8 cellular contexts compared by ENCODE assay signal in genomic region chr17:81928497-81929252, GRCh38.
DNase-seq lines count a peak whose midpoint lies in the region; ATAC-seq and TF ChIP-seq lines count a peak whose summit lies in the region.

No MANE protein-coding gene starts in this region.

- H3K27ac ChIP-seq in coronary artery, result peak overlapping the region in 1 of 2 donors; percentile 98

- peak overlapping the region; percentile 66 for H3K4me3 ChIP-seq in LNCaP clone FGC (ENCODE audit: low read depth, low read length)
- H3K4me3 ChIP-seq in coronary artery, result peak overlapping the region; percentile 100

- DNase-seq in COR-L47 (lab: John Stamatoyannopoulos, UW) (peak; percentile 60), LNCaP clone FGC (ENCODE audit: low read depth) (no peak), coronary artery (ENCODE audit: low spot score) (no peak)
- no peak for DNase-seq in stimulated activated CD4-positive, alpha-beta T cell treated with anti-CD3 and anti-CD28 coated beads, Interleukin-15, amount 100 ng/mL, for 24 hours
- DNase-seq in stimulated activated CD4-positive, alpha-beta T cell treated with anti-CD3 and anti-CD28 coated beads, Interleukin-2, amount 100 ng/mL, for 24 hours, result no peak

- peak overlapping the region; percentile 71 to 81 (median 78) for H3K4me3 Mint-ChIP-seq in nephron

- H3K9me3 Mint-ChIP-seq in nephron, result no peaks in the 10 kb centered on the region

- H3K27me3 Mint-ChIP-seq in nephron (ENCODE audit: low read depth), result peaks cover under 1% of the 10 kb centered on the region

- no peaks in the 10 kb centered on the region for H3K36me3 Mint-ChIP-seq in nephron (ENCODE audit: low read depth)

- H3K4me1 Mint-ChIP-seq in nephron, result peaks cover 18% of the 10 kb centered on the region

- no peak for ATAC-seq in HG02759 (IDR thresholded peaks at IDR 0.05; ENCODE audit: unreplicated experiment)
- ATAC-seq in HG03521 (IDR thresholded peaks at IDR 0.05; ENCODE audit: unreplicated experiment), result no peak

- peak overlapping the region in 1 of 3 experiments; percentile 65 for H3K27ac Mint-ChIP-seq in nephron

- no peak for TF ChIP-seq CTCF in LNCaP clone FGC (IDR thresholded peaks at IDR 0.05; ENCODE audit: control insufficient read depth, extremely low read depth, insufficient read depth)
- no peak for TF ChIP-seq CTCF in coronary artery (IDR thresholded peaks at IDR 0.05)
- no peak for TF ChIP-seq CTCF in nephron (IDR thresholded peaks at IDR 0.05; ENCODE audit: unreplicated experiment in 3 of 3)
